Comparison of ENCODE assay signal across 17 cellular contexts in the genomic region with DNA sequence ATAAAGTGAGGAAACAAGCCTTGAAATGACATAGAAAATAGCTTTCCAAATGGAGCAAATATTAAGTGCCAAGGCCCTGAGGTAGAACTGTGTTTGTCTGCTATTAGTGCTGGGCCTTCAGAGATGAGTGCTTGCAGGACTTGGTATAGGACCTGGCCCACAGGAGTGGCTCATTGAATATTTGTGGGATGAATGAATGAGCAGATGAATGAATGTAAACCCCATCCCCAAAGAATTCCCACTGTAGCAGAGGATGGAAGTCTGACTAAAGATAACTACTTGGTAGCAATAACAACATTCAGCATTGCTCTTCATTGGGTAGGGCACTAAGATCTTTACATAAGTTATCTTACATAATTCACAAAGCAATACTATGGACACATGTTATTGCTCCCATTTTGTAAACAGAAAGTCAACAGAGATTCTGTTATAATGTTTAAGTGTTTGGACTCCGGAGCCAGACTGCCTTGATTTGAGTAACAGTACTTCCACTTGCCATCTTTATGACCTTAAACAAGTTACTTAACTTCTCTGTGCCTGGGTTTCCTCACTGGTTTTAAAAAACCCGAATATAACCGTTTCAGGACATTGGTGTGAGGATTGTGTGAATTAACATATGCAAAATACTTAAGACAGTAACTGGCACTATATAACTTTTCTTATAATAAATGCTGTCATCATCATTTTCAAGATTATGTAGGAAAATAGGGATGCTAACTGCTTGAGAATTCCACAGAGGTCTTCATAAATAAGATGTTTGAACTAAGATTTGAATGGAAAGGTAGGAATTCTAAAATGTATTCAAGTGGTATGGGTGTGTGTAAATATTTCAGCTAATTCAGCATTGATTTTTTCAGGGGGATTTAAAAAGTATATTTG.
"Had no signal": no experiment of that assay in that cellular context is flagged by ENCODE, and none has a peak within 500 bp of the region (broad histone marks: within the 10 kb centered on the region; RNA-seq: fewer than 3 reads in every experiment).

No MANE protein-coding gene starts in this region.

- H3K4me1 ChIP-seq: tibial nerve had no signal

- H3K36me3 ChIP-seq: tibial nerve had no signal

- H3K9me3 ChIP-seq: tibial nerve had no signal

- ATAC-seq: activated CD8-positive, alpha-beta T cell treated with anti-CD3 and anti-CD28 coated beads, Interleukin-2, amount 10 ng/mL, durations not matched to agents 7 days and 5 days; T-cell had no signal

- H2AFZ ChIP-seq: hepatocyte had no signal

- H3K27ac ChIP-seq: coronary artery, hepatocyte, tibial nerve had no signal

- DNase-seq: activated CD4-positive, alpha-beta T cell treated with anti-CD3 and anti-CD28 coated beads, Interleukin-2, amount 10 ng/mL, durations not matched to agents 7 days and 5 days; activated CD4-positive, CD25-positive, alpha-beta regulatory T cell; activated CD8-positive, alpha-beta T cell treated with anti-CD3 and anti-CD28 coated beads, Interleukin-2, amount 10 ng/mL, durations not matched to agents 7 days and 5 days; activated naive CD4-positive, alpha-beta T cell treated with Interleukin-2 at 50 U/mL for 16 hours; activated naive CD8-positive, alpha-beta T cell treated with anti-CD3 and anti-CD28 coated beads, Interleukin-2, amount 10 ng/mL, durations not matched to agents 7 days and 5 days; activated T-cell treated with anti-CD3 and anti-CD28 coated beads, Interleukin-2, amount 50 U/mL, for 24 hours; anterior cingulate cortex; erythroblast; stimulated activated CD4-positive, alpha-beta T cell treated with anti-CD3 and anti-CD28 coated beads, Interleukin-2, amount 100 ng/mL, for 24 hours; T-cell had no signal

- H3K27me3 ChIP-seq: hepatocyte, tibial nerve had no signal

- H3K4me3 ChIP-seq: coronary artery, hepatocyte, lung, tibial nerve had no signal

- H3K79me2 ChIP-seq: hepatocyte had no signal

- FAIRE-seq: endometrium, islet of Langerhans, urothelium cell line had no signal

- H3K4me2 ChIP-seq: hepatocyte had no signal
